ENCODE assay signal across 19 cellular contexts in the genomic region with DNA sequence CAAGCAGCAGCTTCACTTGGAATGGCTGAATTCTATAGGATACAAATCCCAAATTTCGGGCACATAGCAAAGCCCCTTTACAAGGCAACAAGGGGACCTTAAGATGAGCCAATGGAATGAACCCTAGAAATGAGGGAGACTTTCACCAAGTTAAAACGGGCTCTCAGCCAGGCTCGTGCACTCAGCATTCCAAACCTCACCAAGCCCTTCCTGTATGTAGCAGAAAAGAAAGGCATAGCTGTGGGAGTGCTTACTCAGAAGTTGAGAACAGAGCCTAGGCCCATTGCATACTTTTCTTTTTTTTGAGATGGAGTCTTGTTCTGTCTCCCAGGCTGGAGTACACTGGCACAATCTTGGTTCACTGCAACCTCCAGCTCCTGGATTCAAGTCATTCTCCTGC. TPM values are rescaled to one million over a fixed set of nuclear protein-coding genes. Genes with fewer than 3 reads are reported as not detected.
DNase-seq lines count a peak whose midpoint lies in the region; ATAC-seq and TF ChIP-seq lines count a peak whose summit lies in the region.
"Had no signal": no experiment of that assay in that cellular context is flagged by ENCODE, and none has a peak within 500 bp of the region (broad histone marks: within the 10 kb centered on the region; RNA-seq: fewer than 3 reads in every experiment).

No MANE protein-coding gene starts in this region.

- H3K27me3 ChIP-seq in breast epithelium (no peaks in the 10 kb centered on the region), upper lobe of right lung (no peaks in the 10 kb centered on the region), suprapubic skin (no peaks in the 10 kb centered on the region)

- H3K36me3 ChIP-seq in breast epithelium (no peaks in the 10 kb centered on the region), upper lobe of right lung (peaks cover 3% of the 10 kb centered on the region), suprapubic skin (peaks cover 2% of the 10 kb centered on the region)

- no peaks in the 10 kb centered on the region for H3K4me1 Mint-ChIP-seq in MCF 10A (ENCODE audit: insufficient read depth, unreplicated experiment)

- TF ChIP-seq POLR2A in breast epithelium (IDR thresholded peaks at IDR 0.05) (no peak), suprapubic skin (IDR thresholded peaks at IDR 0.05) (no peak)

- no peaks in the 10 kb centered on the region for H3K36me3 Mint-ChIP-seq in MCF 10A (ENCODE audit: insufficient read depth, unreplicated experiment)

- no peaks in the 10 kb centered on the region for H3K27me3 Mint-ChIP-seq in MCF 10A (ENCODE audit: insufficient read depth, unreplicated experiment)
- H3K27me3 Mint-ChIP-seq: CD4-positive, alpha-beta memory T cell had no signal

- no peak for TF ChIP-seq CTCF in MCF 10A (IDR thresholded peaks at IDR 0.05; ENCODE audit: unreplicated experiment)
- no peak for TF ChIP-seq CTCF in breast epithelium (IDR thresholded peaks at IDR 0.05)
- no peak for TF ChIP-seq CTCF in fibroblast of pulmonary artery (IDR thresholded peaks at IDR 0.05; ENCODE audit: low read length, missing control alignments)
- TF ChIP-seq CTCF in upper lobe of right lung (IDR thresholded peaks at IDR 0.05), result no peak
- TF ChIP-seq CTCF in GM20000 (IDR thresholded peaks at IDR 0.05; ENCODE audit: extremely low read depth, missing control alignments), result no peak
- TF ChIP-seq CTCF in suprapubic skin (IDR thresholded peaks at IDR 0.05), result no peak

- H3K27ac ChIP-seq in breast epithelium, result no peak overlapping the region
- H3K27ac ChIP-seq in upper lobe of right lung, result no peak overlapping the region
- H3K27ac ChIP-seq in suprapubic skin, result no peak overlapping the region
- H3K27ac ChIP-seq: 22Rv1 had no signal

- BruUV-seq in MCF 10A (replicated peaks; lab: Mats Ljungman, UMichigan), result no TSS peak

- H3K9me3 Mint-ChIP-seq in MCF 10A (ENCODE audit: unreplicated experiment), result no peaks in the 10 kb centered on the region

- no peak overlapping the region for H3K4me3 Mint-ChIP-seq in MCF 10A (ENCODE audit: unreplicated experiment)
- H3K4me3 Mint-ChIP-seq: CD4-positive, alpha-beta memory T cell had no signal

- no peaks in the 10 kb centered on the region for H3K9me3 ChIP-seq in breast epithelium
- no peaks in the 10 kb centered on the region for H3K9me3 ChIP-seq in upper lobe of right lung
- no peaks in the 10 kb centered on the region for H3K9me3 ChIP-seq in suprapubic skin

- H3K27ac Mint-ChIP-seq in MCF 10A (ENCODE audit: low read depth, unreplicated experiment), result no peak overlapping the region

- CTCF ChIA-PET in MCF 10A (lab: Yijun Ruan, JAX), result interaction anchor here (0.8 to 1.2 kb wide), 4 partner anchors 8 to 473 kb away, joined by 3 to 4 read pairs (median 3); no protein-coding TSS in a partner anchor

- DNase-seq in MCF 10A (ENCODE audit: unreplicated experiment), result peak; percentile 8
- DNase-seq in breast epithelium (ENCODE audit: low spot score in 2 of 2), result no peak
- DNase-seq in astrocyte of the hippocampus (ENCODE audit: low read depth, low spot score), result peak; percentile 14
- peak; percentile 26 for DNase-seq in fibroblast of pulmonary artery (ENCODE audit: low read depth)
- DNase-seq in upper lobe of right lung, result no peak
- DNase-seq in GM20000 (ENCODE audit: low spot score), result no peak
- no peak for DNase-seq in suprapubic skin (ENCODE audit: low spot score in 2 of 2)
- DNase-seq: CD4-positive, alpha-beta memory T cell; DMS79; GDM1; IMR-90; Kasumi-1; NCI-H1105 treated with DMSO at 0.1 percent for 48 hours; NCI-H187; NCI-H446; OCI-M1 had no signal

- TF ChIP-seq EP300 in suprapubic skin (IDR thresholded peaks at IDR 0.05), result no peak

- POLR2A ChIA-PET in MCF 10A (lab: Yijun Ruan, JAX), result no interaction called here

- WGBS in suprapubic skin, result 63% methylated on average over 3 of the region's 3 CpGs

- intact Hi-C loops in MCF 10A (cut with micrococcal nuclease), result no loop called here
- intact Hi-C loops in breast epithelium (cut with DNase I; ENCODE audit: low total_unique reads), result no loop called here
- intact Hi-C loops in upper lobe of right lung (cut with DNase I), result no loop called here

- H3K4me1 ChIP-seq in breast epithelium (no peaks in the 10 kb centered on the region), upper lobe of right lung (no peaks in the 10 kb centered on the region), suprapubic skin (no peaks in the 10 kb centered on the region)

- no peak overlapping the region for H3K4me3 ChIP-seq in breast epithelium
- no peak overlapping the region for H3K4me3 ChIP-seq in fibroblast of pulmonary artery (replicated peaks; ENCODE audit: low read depth, low read length)
- no peak overlapping the region for H3K4me3 ChIP-seq in upper lobe of right lung
- H3K4me3 ChIP-seq in suprapubic skin, result no peak overlapping the region
- H3K4me3 ChIP-seq: GM12878 had no signal

- peak; percentile 47 for ATAC-seq in upper lobe of right lung
- ATAC-seq in GM21423 (IDR thresholded peaks at IDR 0.05; ENCODE audit: unreplicated experiment), result no peak
- ATAC-seq: GM12878 had no signal

RNA-seq across cellular contexts. Expression of gene HERC5, which starts 10.8 kb away (rescaled TPM):
- total RNA-seq in MCF 10A (2022), result 0.54 and 0.63 TPM in 2 replicates
- 1 to 10 TPM; 5.0 to 5.9 (median 5.9) TPM for total RNA-seq in breast epithelium
- total RNA-seq in upper lobe of right lung, result 18.4 TPM
- total RNA-seq in suprapubic skin, result 1 to 10 TPM; 1.1 to 2.8 (median 1.8) TPM

Comparison
In these comparisons a context has a peak if more than half of its experiments do, and no peak if none do; other contexts are left out.
1. DNase-seq: peak in MCF 10A (single experiment), astrocyte of the hippocampus (single experiment) and fibroblast of pulmonary artery (single experiment); none in breast epithelium (0 of 2), upper lobe of right lung (single experiment), GM20000 (single experiment) and suprapubic skin (0 of 2).